Comparison of ENCODE assay signal across 21 cellular contexts in genomic region chr4:67776746-67777145, GRCh38. TPM values are rescaled to one million over a fixed set of nuclear protein-coding genes. Genes with fewer than 3 reads are reported as not detected.
"Had no signal": no experiment of that assay in that cellular context is flagged by ENCODE, and none has a peak within 500 bp of the region (broad histone marks: within the 10 kb centered on the region; RNA-seq: fewer than 3 reads in every experiment).

No MANE protein-coding gene starts in this region.

- H3K9me3 ChIP-seq: body of pancreas, sigmoid colon, upper lobe of left lung had no signal

- H3K27ac ChIP-seq: body of pancreas, sigmoid colon, upper lobe of left lung had no signal

- H3K36me3 ChIP-seq: sigmoid colon, upper lobe of left lung had no signal

- H3K27me3 ChIP-seq: body of pancreas, sigmoid colon, upper lobe of left lung had no signal

- ATAC-seq: activated CD8-positive, alpha-beta memory T cell treated with anti-CD3 and anti-CD28 coated beads, Interleukin-2, amount 10 ng/mL, durations not matched to agents 7 days and 5 days; activated naive CD4-positive, alpha-beta T cell treated with anti-CD3 and anti-CD28 coated beads, Interleukin-2, amount 50 U/mL, for 72 hours; activated T-cell treated with anti-CD3 and anti-CD28 coated beads, Interleukin-2, amount 50 U/mL, for 4 hours; body of pancreas; left colon; natural killer cell treated with Interleukin-12 subunit alpha and Interleukin-12 subunit beta and Interleukin-15 and Interleukin-18, amount 100 ng/mL, for 72 hours had no signal

- H3K4me3 ChIP-seq: body of pancreas, sigmoid colon, upper lobe of left lung had no signal

- H3K36me3 Mint-ChIP-seq: activated CD8-positive, alpha-beta memory T cell treated with anti-CD3 and anti-CD28 coated beads, Interleukin-2, amount 10 ng/mL, durations not matched to agents 7 days and 5 days; activated naive CD4-positive, alpha-beta T cell treated with anti-CD3 and anti-CD28 coated beads, Interleukin-2, amount 50 U/mL, for 72 hours; natural killer cell treated with Interleukin-12 subunit alpha and Interleukin-12 subunit beta and Interleukin-15 and Interleukin-18, amount 100 ng/mL, for 72 hours had no signal

- DNase-seq: activated CD4-positive, alpha-beta T cell treated with anti-CD3 and anti-CD28 coated beads, Interleukin-2, amount 50 U/mL, for 4 hours; activated CD4-positive, CD25-positive, alpha-beta regulatory T cell treated with anti-CD3 and anti-CD28 coated beads, Interleukin-2, amount 50 U/mL, for 72 hours; activated CD8-positive, alpha-beta memory T cell treated with anti-CD3 and anti-CD28 coated beads, Interleukin-2, amount 10 ng/mL, durations not matched to agents 7 days and 5 days; activated effector memory CD4-positive, alpha-beta T cell treated with anti-CD3 and anti-CD28 coated beads, Interleukin-2, amount 50 U/mL, for 16 hours; activated T-cell treated with anti-CD3 and anti-CD28 coated beads, Interleukin-2, amount 50 U/mL, for 4 hours; amniotic stem cell; body of pancreas; dermis blood vessel endothelial cell; hypothalamus; left colon; sigmoid colon; stimulated activated CD4-positive, alpha-beta T cell treated with anti-CD3 and anti-CD28 coated beads, Interleukin-4, amount 100 ng/mL, for 1 hour; T-helper 2 cell; upper lobe of left lung had no signal

- H3K27me3 Mint-ChIP-seq: activated CD8-positive, alpha-beta memory T cell treated with anti-CD3 and anti-CD28 coated beads, Interleukin-2, amount 10 ng/mL, durations not matched to agents 7 days and 5 days; natural killer cell treated with Interleukin-12 subunit alpha and Interleukin-12 subunit beta and Interleukin-15 and Interleukin-18, amount 100 ng/mL, for 72 hours; stimulated activated naive CD8-positive, alpha-beta T cell treated with anti-CD3 and anti-CD28 coated beads, Interleukin-15, Interleukin-2, amounts not matched to agents 100 ng/mL and 50 ng/mL, for 24 hours had no signal

- H3K27ac Mint-ChIP-seq: activated CD8-positive, alpha-beta memory T cell treated with anti-CD3 and anti-CD28 coated beads, Interleukin-2, amount 10 ng/mL, durations not matched to agents 7 days and 5 days; activated naive CD4-positive, alpha-beta T cell treated with anti-CD3 and anti-CD28 coated beads, Interleukin-2, amount 50 U/mL, for 72 hours; natural killer cell treated with Interleukin-12 subunit alpha and Interleukin-12 subunit beta and Interleukin-15 and Interleukin-18, amount 100 ng/mL, for 72 hours; stimulated activated naive CD8-positive, alpha-beta T cell treated with anti-CD3 and anti-CD28 coated beads, Interleukin-15, Interleukin-2, amounts not matched to agents 100 ng/mL and 50 ng/mL, for 24 hours had no signal

- H3K9me3 Mint-ChIP-seq: activated naive CD4-positive, alpha-beta T cell treated with anti-CD3 and anti-CD28 coated beads, Interleukin-2, amount 50 U/mL, for 72 hours; activated T-cell treated with anti-CD3 and anti-CD28 coated beads, Interleukin-2, amount 50 U/mL, for 4 hours; natural killer cell treated with Interleukin-12 subunit alpha and Interleukin-12 subunit beta and Interleukin-15 and Interleukin-18, amount 100 ng/mL, for 72 hours; stimulated activated naive CD8-positive, alpha-beta T cell treated with anti-CD3 and anti-CD28 coated beads, Interleukin-15, Interleukin-2, amounts not matched to agents 100 ng/mL and 50 ng/mL, for 24 hours had no signal

- H3K4me1 ChIP-seq: body of pancreas, sigmoid colon, upper lobe of left lung had no signal

- H3K4me3 Mint-ChIP-seq: activated CD8-positive, alpha-beta memory T cell treated with anti-CD3 and anti-CD28 coated beads, Interleukin-2, amount 10 ng/mL, durations not matched to agents 7 days and 5 days; activated T-cell treated with anti-CD3 and anti-CD28 coated beads, Interleukin-2, amount 50 U/mL, for 4 hours; natural killer cell treated with Interleukin-12 subunit alpha and Interleukin-12 subunit beta and Interleukin-15 and Interleukin-18, amount 100 ng/mL, for 72 hours; stimulated activated naive CD8-positive, alpha-beta T cell treated with anti-CD3 and anti-CD28 coated beads, Interleukin-15, Interleukin-2, amounts not matched to agents 100 ng/mL and 50 ng/mL, for 24 hours had no signal

RNA-seq across cellular contexts. Expression of gene GNRHR, which starts 22.6 kb away (rescaled TPM):
- total RNA-seq: activated CD8-positive, alpha-beta memory T cell treated with anti-CD3 and anti-CD28 coated beads, Interleukin-2, amount 10 ng/mL, durations not matched to agents 7 days and 5 days; activated naive CD4-positive, alpha-beta T cell treated with anti-CD3 and anti-CD28 coated beads, Interleukin-2, amount 50 U/mL, for 72 hours; activated T-cell treated with anti-CD3 and anti-CD28 coated beads, Interleukin-2, amount 50 U/mL, for 4 hours; body of pancreas; dermis blood vessel endothelial cell; glomerular endothelial cell; left colon; mucosa of gallbladder; natural killer cell treated with Interleukin-12 subunit alpha and Interleukin-12 subunit beta and Interleukin-15 and Interleukin-18, amount 100 ng/mL, for 72 hours; omental fat pad; pulmonary artery endothelial cell; sigmoid colon; upper lobe of left lung had no signal
- polyA plus RNA-seq: sigmoid colon had no signal
